In the genomic region with DNA sequence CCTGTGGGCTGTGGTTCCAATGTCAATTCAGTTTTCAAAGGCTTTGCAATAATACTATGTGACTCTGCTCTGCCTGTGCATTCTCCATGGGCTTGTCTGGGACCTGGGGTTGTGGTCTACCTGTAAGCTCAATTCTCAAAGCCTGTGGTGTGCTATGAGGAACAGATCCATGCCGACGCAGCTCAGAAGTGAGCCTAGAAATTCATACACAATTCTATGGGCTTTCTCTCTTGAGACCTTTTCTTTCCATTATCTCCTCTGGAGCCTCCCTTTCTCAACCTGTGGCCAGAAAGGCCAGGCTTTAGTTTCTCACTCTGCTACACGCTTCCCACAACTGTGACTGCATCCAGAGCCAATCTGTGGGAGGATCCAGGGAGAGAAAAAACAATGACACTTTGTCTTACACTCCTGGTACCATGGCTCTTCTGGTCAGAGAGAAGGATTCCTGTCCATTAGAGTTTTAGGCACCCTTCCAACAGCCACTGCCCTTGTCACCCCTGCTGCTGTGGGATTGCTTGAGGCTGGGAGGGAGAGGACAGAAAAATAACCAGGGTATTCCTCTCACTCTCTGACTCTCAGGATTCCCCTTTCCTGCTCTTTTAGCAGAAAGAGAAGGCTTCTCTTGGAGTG, we compare ENCODE assay signal across 1 cellular context.
TF ChIP-seq lines count a peak whose summit lies in the region.

No MANE protein-coding gene starts in this region.

TF ChIP-seq in HCT116, 20 proteins besides CTCF, POLR2A, EP300 and RAD21 (continued from another document):
- TF ChIP-seq, protein P1, sequence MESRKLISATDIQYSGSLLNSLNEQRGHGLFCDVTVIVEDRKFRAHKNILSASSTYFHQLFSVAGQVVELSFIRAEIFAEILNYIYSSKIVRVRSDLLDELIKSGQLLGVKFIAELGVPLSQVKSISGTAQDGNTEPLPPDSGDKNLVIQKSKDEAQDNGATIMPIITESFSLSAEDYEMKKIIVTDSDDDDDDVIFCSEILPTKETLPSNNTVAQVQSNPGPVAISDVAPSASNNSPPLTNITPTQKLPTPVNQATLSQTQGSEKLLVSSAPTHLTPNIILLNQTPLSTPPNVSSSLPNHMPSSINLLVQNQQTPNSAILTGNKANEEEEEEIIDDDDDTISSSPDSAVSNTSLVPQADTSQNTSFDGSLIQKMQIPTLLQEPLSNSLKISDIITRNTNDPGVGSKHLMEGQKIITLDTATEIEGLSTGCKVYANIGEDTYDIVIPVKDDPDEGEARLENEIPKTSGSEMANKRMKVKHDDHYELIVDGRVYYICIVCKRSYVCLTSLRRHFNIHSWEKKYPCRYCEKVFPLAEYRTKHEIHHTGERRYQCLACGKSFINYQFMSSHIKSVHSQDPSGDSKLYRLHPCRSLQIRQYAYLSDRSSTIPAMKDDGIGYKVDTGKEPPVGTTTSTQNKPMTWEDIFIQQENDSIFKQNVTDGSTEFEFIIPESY (IDR thresholded peaks at IDR 0.05; ENCODE audit: extremely low read depth, insufficient replicate concordance, low read length), result no peak
- TF ChIP-seq POLR2AphosphoS5 (IDR thresholded peaks at IDR 0.05; ENCODE audit: low read depth, low read length) (no peak), YY1 (IDR thresholded peaks at IDR 0.05; ENCODE audit: extremely low read depth, insufficient replicate concordance, low read depth, low read length) (no peak), SRF (IDR thresholded peaks at IDR 0.05; ENCODE audit: low read depth) (no peak)
